Comparison of ENCODE assay signal across 35 cellular contexts in the genomic region with DNA sequence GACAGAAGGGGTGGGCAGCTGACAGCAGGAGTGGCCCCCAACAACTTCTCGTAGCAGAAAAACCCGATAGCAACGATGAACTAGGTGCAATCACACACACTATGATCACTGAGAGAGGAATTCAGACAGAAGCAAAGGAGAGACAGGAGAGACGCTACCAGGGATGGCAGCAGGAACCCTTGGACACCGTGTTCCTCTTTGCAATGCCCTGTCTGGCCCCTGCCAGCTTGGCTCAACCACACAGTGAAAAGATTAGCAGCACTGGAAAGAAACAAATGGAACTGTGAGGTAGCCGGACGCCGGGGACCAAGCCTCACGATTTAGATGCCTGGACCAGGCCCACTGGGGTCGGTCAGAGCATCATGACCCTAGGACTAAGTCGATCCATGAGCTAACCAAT. TPM values are rescaled to one million over a fixed set of nuclear protein-coding genes. Genes with fewer than 3 reads are reported as not detected.
DNase-seq lines count a peak whose midpoint lies in the region; ATAC-seq and TF ChIP-seq lines count a peak whose summit lies in the region.
"Had no signal": no experiment of that assay in that cellular context is flagged by ENCODE, and none has a peak within 500 bp of the region (broad histone marks: within the 10 kb centered on the region; RNA-seq: fewer than 3 reads in every experiment).

No MANE protein-coding gene starts in this region.

- peak overlapping the region; percentile 66 for H3K27ac Mint-ChIP-seq in activated naive CD8-positive, alpha-beta T cell
- H3K27ac Mint-ChIP-seq in activated naive CD8-positive, alpha-beta T cell treated with anti-CD3 and anti-CD28 coated beads, Interleukin-2, amount 50 U/mL, for 24 hours: no peak overlapping the region
- peak overlapping the region; percentile 70 for H3K27ac Mint-ChIP-seq in WTC11
- peak overlapping the region; percentile 59 for H3K27ac Mint-ChIP-seq in stimulated activated memory B cell treated with anti-CD40 and anti-IgM and Interleukin-4, amounts not matched to agents 10 μg/mL and 1 μg/mL and 100 μg/mL, for 72 hours
- H3K27ac Mint-ChIP-seq: activated CD4-positive, alpha-beta memory T cell treated with anti-CD3 and anti-CD28 coated beads, Interleukin-2, amount 10 ng/mL, durations not matched to agents 7 days and 5 days; activated naive CD4-positive, alpha-beta T cell treated with anti-CD3 and anti-CD28 coated beads, Interleukin-2, amount 10 ng/mL, durations not matched to agents 7 days and 5 days; activated T-helper 1 cell treated with anti-CD3 and anti-CD28 coated beads, Interleukin-12 subunit alpha, Interleukin-12 subunit beta, Interleukin-2, Interleukin-4 antibody, amounts not matched to agents 30 ng/mL and 10 ng/mL and 1 ng/mL, durations not matched to agents 14 hours and 24 hours and 36 hours; T-helper 1 cell treated with Interleukin-12 subunit alpha and Interleukin-12 subunit beta and Interleukin-4 antibody, amounts not matched to agents 30 μg/mL and 1 μg/mL, for 36 hours had no signal

- H3K27me3 Mint-ChIP-seq in activated naive CD8-positive, alpha-beta T cell: no peaks in the 10 kb centered on the region
- H3K27me3 Mint-ChIP-seq in activated naive CD8-positive, alpha-beta T cell treated with anti-CD3 and anti-CD28 coated beads, Interleukin-2, amount 50 U/mL, for 24 hours: no peaks in the 10 kb centered on the region
- H3K27me3 Mint-ChIP-seq in WTC11 (ENCODE audit: low read depth): no peaks in the 10 kb centered on the region
- no peaks in the 10 kb centered on the region for H3K27me3 Mint-ChIP-seq in stimulated activated memory B cell treated with anti-CD40 and anti-IgM and Interleukin-4, amounts not matched to agents 10 μg/mL and 1 μg/mL and 100 μg/mL, for 72 hours
- H3K27me3 Mint-ChIP-seq: activated CD4-positive, alpha-beta memory T cell treated with anti-CD3 and anti-CD28 coated beads, Interleukin-2, amount 10 ng/mL, durations not matched to agents 7 days and 5 days had no signal

- no peak overlapping the region for H3K4me3 Mint-ChIP-seq in activated naive CD8-positive, alpha-beta T cell
- no peak overlapping the region for H3K4me3 Mint-ChIP-seq in activated naive CD8-positive, alpha-beta T cell treated with anti-CD3 and anti-CD28 coated beads, Interleukin-2, amount 50 U/mL, for 24 hours
- no peak overlapping the region for H3K4me3 Mint-ChIP-seq in WTC11
- no peak overlapping the region for H3K4me3 Mint-ChIP-seq in stimulated activated memory B cell treated with anti-CD40 and anti-IgM and Interleukin-4, amounts not matched to agents 10 μg/mL and 1 μg/mL and 100 μg/mL, for 72 hours
- H3K4me3 Mint-ChIP-seq: activated CD4-positive, alpha-beta memory T cell treated with anti-CD3 and anti-CD28 coated beads, Interleukin-2, amount 10 ng/mL, durations not matched to agents 7 days and 5 days; activated naive CD4-positive, alpha-beta T cell treated with anti-CD3 and anti-CD28 coated beads, Interleukin-2, amount 10 ng/mL, durations not matched to agents 7 days and 5 days; activated T-helper 1 cell treated with anti-CD3 and anti-CD28 coated beads, Interleukin-12 subunit alpha, Interleukin-12 subunit beta, Interleukin-2, Interleukin-4 antibody, amounts not matched to agents 30 ng/mL and 10 ng/mL and 1 ng/mL, durations not matched to agents 14 hours and 24 hours and 36 hours; T-helper 1 cell treated with Interleukin-12 subunit alpha and Interleukin-12 subunit beta and Interleukin-4 antibody, amounts not matched to agents 30 μg/mL and 1 μg/mL, for 36 hours had no signal

- TF ChIP-seq CTCF in WTC11 (IDR thresholded peaks at IDR 0.05): no peak
- TF ChIP-seq CTCF in right atrium auricular region (IDR thresholded peaks at IDR 0.05): no peak

- peak overlapping the region; percentile 70 to 76 for H3K27ac ChIP-seq in right atrium auricular region
- H3K27ac ChIP-seq: epithelial cell of prostate, SK-N-MC, suprapubic skin had no signal

- POLR2A ChIA-PET in WTC11 (lab: Charles Lee): no interaction called here

- CTCF ChIA-PET in WTC11 (lab: Charles Lee): interaction anchor here (0.6 kb wide), 1 partner anchor 1033 kb away, joined by 4 read pairs; no protein-coding TSS in a partner anchor

- no peaks in the 10 kb centered on the region for H3K9me3 Mint-ChIP-seq in activated naive CD8-positive, alpha-beta T cell (ENCODE audit: low read depth)
- no peaks in the 10 kb centered on the region for H3K9me3 Mint-ChIP-seq in activated naive CD8-positive, alpha-beta T cell treated with anti-CD3 and anti-CD28 coated beads, Interleukin-2, amount 50 U/mL, for 24 hours
- H3K9me3 Mint-ChIP-seq in WTC11: no peaks in the 10 kb centered on the region
- no peaks in the 10 kb centered on the region for H3K9me3 Mint-ChIP-seq in stimulated activated memory B cell treated with anti-CD40 and anti-IgM and Interleukin-4, amounts not matched to agents 10 μg/mL and 1 μg/mL and 100 μg/mL, for 72 hours
- H3K9me3 Mint-ChIP-seq: activated CD4-positive, alpha-beta memory T cell treated with anti-CD3 and anti-CD28 coated beads, Interleukin-2, amount 10 ng/mL, durations not matched to agents 7 days and 5 days; activated naive CD4-positive, alpha-beta T cell treated with anti-CD3 and anti-CD28 coated beads, Interleukin-2, amount 10 ng/mL, durations not matched to agents 7 days and 5 days; activated T-helper 1 cell treated with anti-CD3 and anti-CD28 coated beads, Interleukin-12 subunit alpha, Interleukin-12 subunit beta, Interleukin-2, Interleukin-4 antibody, amounts not matched to agents 30 ng/mL and 10 ng/mL and 1 ng/mL, durations not matched to agents 14 hours and 24 hours and 36 hours; T-helper 1 cell treated with Interleukin-12 subunit alpha and Interleukin-12 subunit beta and Interleukin-4 antibody, amounts not matched to agents 30 μg/mL and 1 μg/mL, for 36 hours had no signal

- no peaks in the 10 kb centered on the region for H3K27me3 ChIP-seq in right atrium auricular region
- H3K27me3 ChIP-seq: suprapubic skin had no signal

- peaks cover 9% of the 10 kb centered on the region for H3K36me3 ChIP-seq in right atrium auricular region

- DNase-seq in activated naive CD8-positive, alpha-beta T cell treated with anti-CD3 and anti-CD28 coated beads, Interleukin-2, amount 50 U/mL, for 24 hours: no peak
- no peak for DNase-seq in WTC11 (ENCODE audit: low spot score)
- no peak for DNase-seq in right atrium auricular region (ENCODE audit: low spot score)
- no peak for DNase-seq in islet precursor cell
- DNase-seq in posterior cingulate gyrus: no peak
- DNase-seq in NCI-H1092 treated with DMSO at 0.1 percent for 48 hours (lab: John Stamatoyannopoulos, UW): no peak
- DNase-seq: 8988T; activated CD4-positive, alpha-beta memory T cell treated with anti-CD3 and anti-CD28 coated beads, Interleukin-2, amount 10 ng/mL, durations not matched to agents 7 days and 5 days; activated CD4-positive, alpha-beta T cell treated with anti-CD3 and anti-CD28 coated beads for 1 hour; activated CD8-positive, alpha-beta memory T cell treated with anti-CD3 and anti-CD28 coated beads, Interleukin-2, amount 50 U/mL, for 4 hours; activated naive CD4-positive, alpha-beta T cell treated with anti-CD3 and anti-CD28 coated beads, Interleukin-2, amount 10 ng/mL, durations not matched to agents 7 days and 5 days; DMS 273 treated with DMSO at 0.1 percent for 48 hours; effector CD8-positive, alpha-beta T cell; GOT3; KBM-7; NCI-H1092; NCI-H1694 treated with DMSO at 0.1 percent for 48 hours; NCI-H2171 treated with DMSO at 0.1 percent for 48 hours; NCI-H510A; small intestine; stimulated activated naive CD4-positive, alpha-beta T cell had no signal

- H3K9me3 ChIP-seq in right atrium auricular region: no peaks in the 10 kb centered on the region
- H3K9me3 ChIP-seq: suprapubic skin had no signal

- no peak for ATAC-seq in activated naive CD8-positive, alpha-beta T cell treated with anti-CD3 and anti-CD28 coated beads, Interleukin-2, amount 50 U/mL, for 24 hours
- ATAC-seq in WTC11: no peak
- ATAC-seq in stimulated activated memory B cell treated with anti-CD40 and anti-IgM and Interleukin-4, amounts not matched to agents 10 μg/mL and 1 μg/mL and 100 μg/mL, for 72 hours: no peak

- H3K4me1 ChIP-seq in right atrium auricular region: peaks cover 0 to 40% of the 10 kb centered on the region in 2 donors

- no peaks in the 10 kb centered on the region for H3K36me3 Mint-ChIP-seq in activated naive CD8-positive, alpha-beta T cell
- H3K36me3 Mint-ChIP-seq in activated naive CD8-positive, alpha-beta T cell treated with anti-CD3 and anti-CD28 coated beads, Interleukin-2, amount 50 U/mL, for 24 hours (ENCODE audit: low read depth): peaks cover 3% of the 10 kb centered on the region
- H3K36me3 Mint-ChIP-seq in WTC11: peaks cover 3% of the 10 kb centered on the region; the same call in 1 of the 2 replicates
- peaks cover 31% of the 10 kb centered on the region for H3K36me3 Mint-ChIP-seq in stimulated activated memory B cell treated with anti-CD40 and anti-IgM and Interleukin-4, amounts not matched to agents 10 μg/mL and 1 μg/mL and 100 μg/mL, for 72 hours

- H3K4me1 Mint-ChIP-seq in activated naive CD8-positive, alpha-beta T cell (ENCODE audit: low read depth): peaks cover 18% of the 10 kb centered on the region
- peaks cover 18% of the 10 kb centered on the region for H3K4me1 Mint-ChIP-seq in activated naive CD8-positive, alpha-beta T cell treated with anti-CD3 and anti-CD28 coated beads, Interleukin-2, amount 50 U/mL, for 24 hours
- H3K4me1 Mint-ChIP-seq in WTC11: peaks cover 18% of the 10 kb centered on the region
- peaks cover 33% of the 10 kb centered on the region for H3K4me1 Mint-ChIP-seq in stimulated activated memory B cell treated with anti-CD40 and anti-IgM and Interleukin-4, amounts not matched to agents 10 μg/mL and 1 μg/mL and 100 μg/mL, for 72 hours

- intact Hi-C loops in posterior cingulate gyrus (cut with DNase I): no loop called here

- H3K4me3 ChIP-seq in right atrium auricular region: no peak overlapping the region
- H3K4me3 ChIP-seq: SK-N-MC, suprapubic skin had no signal

RNA-seq across cellular contexts. Expression of gene DCAF15, which starts 23.6 kb away (rescaled TPM):
- total RNA-seq in WTC11 (2021) (82.9 to 89.0 TPM (median 83.3 TPM) in 3 replicates), right atrium auricular region (10 to 100 TPM; 10.6 to 12.2 TPM)

RNA-seq across cellular contexts. Expression of gene RFX1, which starts 30.2 kb away (rescaled TPM):
- total RNA-seq in WTC11 (2021) (20.4 to 23.2 TPM (median 21.4 TPM) in 3 replicates), right atrium auricular region (1 to 10 TPM; 3.2 to 5.2 TPM)

RNA-seq across cellular contexts. Expression of gene PODNL1, which starts 37.7 kb away (rescaled TPM):
- total RNA-seq in WTC11 (2021) (1.1 to 1.4 TPM (median 1.4 TPM) in 3 replicates), right atrium auricular region (1 to 10 TPM in 1 of 2 donors, under 1 TPM in 1; 0.47 to 1.1 TPM)
- total RNA-seq: activated T-helper 1 cell treated with anti-CD3 and anti-CD28 coated beads, Interleukin-12 subunit alpha, Interleukin-12 subunit beta, Interleukin-2, Interleukin-4 antibody, amounts not matched to agents 30 ng/mL and 10 ng/mL and 1 ng/mL, durations not matched to agents 14 hours and 24 hours and 36 hours; liver had no signal

RNA-seq across cellular contexts. Expression of gene RLN3, which starts 52.1 kb away (rescaled TPM):
- total RNA-seq in WTC11 (2021): not detected in 3 replicates
- not detected for total RNA-seq in right atrium auricular region
- total RNA-seq: activated CD4-positive, alpha-beta memory T cell treated with anti-CD3 and anti-CD28 coated beads, Interleukin-2, amount 10 ng/mL, durations not matched to agents 7 days and 5 days; activated T-helper 1 cell treated with anti-CD3 and anti-CD28 coated beads, Interleukin-12 subunit alpha, Interleukin-12 subunit beta, Interleukin-2, Interleukin-4 antibody, amounts not matched to agents 30 ng/mL and 10 ng/mL and 1 ng/mL, durations not matched to agents 14 hours and 24 hours and 36 hours; glomerular endothelial cell; liver; M059J; myocyte; osteoblast; renal cortical epithelial cell; suprapubic skin; urinary bladder had no signal

RNA-seq across cellular contexts. Expression of gene IL27RA, which starts 55.7 kb away (rescaled TPM):
- total RNA-seq in WTC11 (2021): 11.8 to 12.2 TPM (median 12.0 TPM) in 3 replicates
- 1 to 10 TPM; 3.5 to 3.7 TPM for total RNA-seq in right atrium auricular region
